In the genomic region with DNA sequence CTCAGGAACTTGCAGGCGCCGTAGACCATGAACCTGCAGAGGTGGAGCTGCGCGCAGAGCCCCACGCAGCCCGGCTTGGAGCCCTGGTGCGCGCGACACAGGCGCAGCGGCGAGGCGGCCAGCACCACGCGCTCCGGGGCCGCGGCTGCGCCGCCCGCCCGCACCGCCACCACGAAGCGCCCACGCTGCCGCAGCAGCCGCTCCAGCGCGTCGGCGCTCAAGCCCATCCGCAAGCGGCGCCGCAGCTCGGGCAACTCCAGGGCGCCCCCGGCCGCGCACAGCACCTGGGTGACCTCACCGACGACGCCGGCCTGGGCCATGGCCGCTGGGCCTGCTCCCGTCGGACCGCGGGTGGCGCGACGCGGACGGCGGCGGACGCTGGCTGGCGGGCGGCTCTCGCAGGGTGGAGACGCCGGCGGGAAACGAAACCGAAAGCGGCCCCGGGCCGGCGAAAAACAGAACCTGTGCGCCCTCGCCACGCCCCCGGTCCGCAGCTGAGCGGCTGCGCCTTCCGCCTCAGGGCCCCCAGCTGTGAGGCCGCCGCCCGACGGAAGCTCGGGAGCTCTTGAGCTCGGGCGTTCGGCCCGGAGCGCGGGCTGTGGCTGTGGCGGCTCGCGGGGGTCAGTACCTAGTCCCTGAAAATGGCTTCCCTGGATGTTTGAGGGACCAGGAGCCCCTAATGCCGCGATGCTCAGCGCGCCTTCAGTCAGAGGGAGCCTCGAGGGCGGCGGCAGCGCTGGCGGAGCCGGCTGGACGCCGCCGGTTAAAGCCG, we compare ENCODE assay signal across 8 cellular contexts. TPM values are rescaled to one million over a fixed set of nuclear protein-coding genes. Genes with fewer than 3 reads are reported as not detected.
DNase-seq lines count a peak whose midpoint lies in the region; ATAC-seq, FAIRE-seq and TF ChIP-seq lines count a peak whose summit lies in the region.

A gene with protein sequence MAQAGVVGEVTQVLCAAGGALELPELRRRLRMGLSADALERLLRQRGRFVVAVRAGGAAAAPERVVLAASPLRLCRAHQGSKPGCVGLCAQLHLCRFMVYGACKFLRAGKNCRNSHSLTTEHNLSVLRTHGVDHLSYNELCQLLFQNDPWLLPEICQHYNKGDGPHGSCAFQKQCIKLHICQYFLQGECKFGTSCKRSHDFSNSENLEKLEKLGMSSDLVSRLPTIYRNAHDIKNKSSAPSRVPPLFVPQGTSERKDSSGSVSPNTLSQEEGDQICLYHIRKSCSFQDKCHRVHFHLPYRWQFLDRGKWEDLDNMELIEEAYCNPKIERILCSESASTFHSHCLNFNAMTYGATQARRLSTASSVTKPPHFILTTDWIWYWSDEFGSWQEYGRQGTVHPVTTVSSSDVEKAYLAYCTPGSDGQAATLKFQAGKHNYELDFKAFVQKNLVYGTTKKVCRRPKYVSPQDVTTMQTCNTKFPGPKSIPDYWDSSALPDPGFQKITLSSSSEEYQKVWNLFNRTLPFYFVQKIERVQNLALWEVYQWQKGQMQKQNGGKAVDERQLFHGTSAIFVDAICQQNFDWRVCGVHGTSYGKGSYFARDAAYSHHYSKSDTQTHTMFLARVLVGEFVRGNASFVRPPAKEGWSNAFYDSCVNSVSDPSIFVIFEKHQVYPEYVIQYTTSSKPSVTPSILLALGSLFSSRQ (minus strand): TSS at position 424 of the 772 bp plus-strand sequence. CDS start 104 bp downstream, at position 320.

- in situ Hi-C loops in HAP-1 (cut with MboI; ENCODE audit: low sequenced_read_pairs), result no loop called here

- TF ChIP-seq CTCF in MM.1S (IDR thresholded peaks at IDR 0.05; ENCODE audit: low read length), result no peak
- TF ChIP-seq CTCF in left ventricle myocardium inferior (IDR thresholded peaks at IDR 0.05; ENCODE audit: borderline replicate concordance), result peak; percentile 8
- TF ChIP-seq CTCF in psoas muscle (IDR thresholded peaks at IDR 0.05), result no peak

- peak within 1 kb of the TSS; percentile 40 for H3K4me3 ChIP-seq in HAP-1
- H3K4me3 ChIP-seq in MM.1S (ENCODE audit: low read length), result peak within 1 kb of the TSS; percentile 72
- peak within 1 kb of the TSS; percentile 85 for H3K4me3 ChIP-seq in left ventricle myocardium inferior
- peak within 1 kb of the TSS; percentile 88 for H3K4me3 ChIP-seq in psoas muscle

- H3K4me2 ChIP-seq in MM.1S (ENCODE audit: low read depth, low read length), result peak within 1 kb of the TSS; percentile 85

- H3K27me3 Mint-ChIP-seq in T-cell, result no peaks in the 10 kb centered on the region

- H3K27ac Mint-ChIP-seq in T-cell, result peak within 1 kb of the TSS; percentile 91 to 92

- peak within 1 kb of the TSS; percentile 49; the same call in 1 of the 2 replicates for H3K9ac ChIP-seq in MM.1S (ENCODE audit: low read length)

- peak; percentile 84 to 88 (median 86) for ATAC-seq in T-cell (replicated peaks in 1 of 4)
- ATAC-seq in psoas muscle, result peak; percentile 75 to 84 (median 80)

- intact Hi-C loops in left ventricle myocardium inferior (cut with micrococcal nuclease) (no loop called here), psoas muscle (cut with DNase I) (no loop called here)

- no peaks in the 10 kb centered on the region for H3K4me1 ChIP-seq in HAP-1
- no peaks in the 10 kb centered on the region for H3K4me1 ChIP-seq in MM.1S (ENCODE audit: low read length)
- H3K4me1 ChIP-seq in left ventricle myocardium inferior, result peaks cover 52% of the 10 kb centered on the region
- H3K4me1 ChIP-seq in psoas muscle, result no peaks in the 10 kb centered on the region

- H3K27ac ChIP-seq in MM.1S (ENCODE audit: low read length) (no peak within 1 kb of the TSS), adipose tissue (ENCODE audit: low read depth, low read length) (peak within 1 kb of the TSS; percentile 55), left ventricle myocardium inferior (replicated peaks) (peak within 1 kb of the TSS; percentile 94), psoas muscle (peak within 1 kb of the TSS; percentile 79)

- no peaks in the 10 kb centered on the region for H3K9me2 ChIP-seq in MM.1S (replicated peaks; ENCODE audit: insufficient read depth, low read length)

- H3K9me3 ChIP-seq in HAP-1, result 0 out of 2 replicates have a peak, but pooled peaks cover 2% of the 10 kb centered on the region
- peaks cover 5% of the 10 kb centered on the region; the same call in 1 of the 2 replicates for H3K9me3 ChIP-seq in MM.1S (replicated peaks; ENCODE audit: insufficient read depth, low read length)
- peaks cover 21% of the 10 kb centered on the region for H3K9me3 ChIP-seq in left ventricle myocardium inferior (replicated peaks)
- H3K9me3 ChIP-seq in psoas muscle, result peaks cover 3% of the 10 kb centered on the region

- H3K36me3 Mint-ChIP-seq in T-cell, result peaks cover 11% of the 10 kb centered on the region

- H3K27me3 ChIP-seq in HAP-1 (ENCODE audit: low read depth) (no peaks in the 10 kb centered on the region), MM.1S (replicated peaks; ENCODE audit: insufficient read depth, low read length) (no peaks in the 10 kb centered on the region; the same call in 1 of the 2 replicates), left ventricle myocardium inferior (ENCODE audit: low read depth) (no peaks in the 10 kb centered on the region), psoas muscle (ENCODE audit: insufficient read depth in 3 of 3, low read length in 2 of 3) (peaks cover 0 to 4% (median 0%) of the 10 kb centered on the region in 3 donors)

- H3K36me3 ChIP-seq in HAP-1 (replicated peaks) (no peaks in the 10 kb centered on the region), MM.1S (replicated peaks; ENCODE audit: insufficient read depth, low read length) (no peaks in the 10 kb centered on the region), left ventricle myocardium inferior (peaks cover 3% of the 10 kb centered on the region), psoas muscle (ENCODE audit: insufficient read depth in 1 of 2, low read depth in 1 of 2) (no peaks in the 10 kb centered on the region)

- FAIRE-seq in urothelium cell line (lab: Jason Lieb, UNC), result no peak

- no peaks in the 10 kb centered on the region for H3K79me2 ChIP-seq in MM.1S (ENCODE audit: low read length)

- H2AFZ ChIP-seq in MM.1S (ENCODE audit: low read length), result peak within 1 kb of the TSS; percentile 98

- no peaks in the 10 kb centered on the region for H4K20me1 ChIP-seq in MM.1S (ENCODE audit: insufficient read depth, low read length)

- WGBS in adipose tissue, 3 donors, result 0 to 1% (median 0%) methylated on average over 88 to 106 of the region's 106 CpGs
- 1% methylated on average over 54 to 106 of the region's 106 CpGs for WGBS in psoas muscle, 3 donors

- peak within 1 kb of the TSS; percentile 87 to 93 (median 91) for H3K4me3 Mint-ChIP-seq in T-cell

- peaks cover 10 to 21% (median 14%) of the 10 kb centered on the region in 3 donors for H3K9me3 Mint-ChIP-seq in T-cell

- peaks cover 45 to 49% (median 47%) of the 10 kb centered on the region in 3 donors for H3K4me1 Mint-ChIP-seq in T-cell

- no peaks in the 10 kb centered on the region for H3F3A ChIP-seq in MM.1S (ENCODE audit: insufficient read depth, low read length)

- POLR2A ChIA-PET in T-cell (lab: Charles Lee), result interaction anchor here in 1 of 2 donors (0.6 to 0.7 kb wide), 2 partner anchors 29 to 113 kb away, joined by 3 to 8 read pairs; no protein-coding TSS in a partner anchor

- DNase-seq in GM03348 (ENCODE audit: low spot score) (peak; percentile 92), HAP-1 (ENCODE audit: low spot score in 2 of 2) (peak; percentile 43 to 80), MM.1S (peak; percentile 98), T-cell (peak; percentile 67 to 89 (median 82)), left ventricle myocardium inferior (peak; percentile 94), psoas muscle (peak; percentile 91 to 92), urothelium cell line (ENCODE audit: low spot score) (peak; percentile 77)

- CTCF ChIA-PET in T-cell (lab: Charles Lee), result no interaction called here

RNA-seq across cellular contexts. Expression of the gene that starts here (rescaled TPM):
- total RNA-seq in T-cell (100 to 1,000 TPM; 104 to 129 (median 108) TPM), left ventricle myocardium inferior (16.4 TPM), psoas muscle (1 to 10 TPM; 4.3 to 5.5 (median 5.0) TPM)
- polyA plus RNA-seq in adipose tissue (10 to 100 TPM; 11.3 to 24.3 (median 17.7) TPM), psoas muscle (1 to 10 TPM; 4.6 to 6.9 (median 5.2) TPM)
